Comparison of ENCODE assay signal across 35 cellular contexts in the genomic region with DNA sequence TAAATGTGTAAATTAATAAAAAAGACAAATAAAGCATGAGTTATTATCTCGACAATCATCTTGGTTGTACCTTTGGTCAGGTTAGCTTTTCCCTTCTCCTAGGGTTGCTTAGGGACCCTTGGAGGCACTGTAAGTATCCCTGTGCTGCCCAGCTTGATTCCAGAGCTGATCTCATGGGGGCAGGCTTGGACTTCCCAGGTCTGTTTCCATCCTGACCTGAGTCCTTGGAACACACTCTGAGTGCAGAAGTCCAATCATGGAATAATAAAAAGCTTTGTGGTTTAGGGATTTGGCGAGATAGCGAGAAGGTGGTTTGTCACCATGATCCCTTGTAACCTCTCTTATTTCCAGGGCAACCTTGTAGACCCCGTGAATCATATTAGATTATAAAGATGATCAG. TPM values are rescaled to one million over a fixed set of nuclear protein-coding genes. Genes with fewer than 3 reads are reported as not detected.
DNase-seq lines count a peak whose midpoint lies in the region; ATAC-seq and TF ChIP-seq lines count a peak whose summit lies in the region.
"Had no signal": no experiment of that assay in that cellular context is flagged by ENCODE, and none has a peak within 500 bp of the region (broad histone marks: within the 10 kb centered on the region; RNA-seq: fewer than 3 reads in every experiment).

No MANE protein-coding gene starts in this region.

- H3K27me3 Mint-ChIP-seq in activated naive CD8-positive, alpha-beta T cell treated with anti-CD3 and anti-CD28 coated beads for 36 hours, result peaks cover 5% of the 10 kb centered on the region

- no peaks in the 10 kb centered on the region for H3K9me3 Mint-ChIP-seq in activated naive CD8-positive, alpha-beta T cell treated with anti-CD3 and anti-CD28 coated beads for 36 hours
- peaks cover 4% of the 10 kb centered on the region for H3K9me3 Mint-ChIP-seq in stimulated activated effector memory CD8-positive, alpha-beta T cell treated with anti-CD3 and anti-CD28 coated beads, Interleukin-12 subunit alpha, Interleukin-12 subunit beta, amount 100 ng/mL, for 72 hours
- H3K9me3 Mint-ChIP-seq: activated naive CD8-positive, alpha-beta T cell treated with anti-CD3 and anti-CD28 coated beads, Interleukin-2, amount 50 U/mL, for 24 hours; neural progenitor cell had no signal

- H3K4me1 ChIP-seq in foreskin keratinocyte (peaks cover 19% of the 10 kb centered on the region), liver (ENCODE audit: control insufficient read depth in 4 of 4, insufficient read depth in 4 of 4, low read length in 3 of 4) (peaks cover 0 to 4% (median 0%) of the 10 kb centered on the region in 4 donors)
- H3K4me1 ChIP-seq: neural progenitor cell, pancreas, SJSA1, suprapubic skin, upper lobe of right lung had no signal

- ATAC-seq in foreskin keratinocyte, result no peak
- ATAC-seq in stimulated activated effector memory CD8-positive, alpha-beta T cell treated with anti-CD3 and anti-CD28 coated beads, Interleukin-12 subunit alpha, Interleukin-12 subunit beta, amount 100 ng/mL, for 72 hours, result no peak
- ATAC-seq: activated naive CD8-positive, alpha-beta T cell treated with anti-CD3 and anti-CD28 coated beads, Interleukin-2, amount 50 U/mL, for 24 hours; left cardiac atrium; upper lobe of right lung had no signal

- no peaks in the 10 kb centered on the region for H3K27me3 ChIP-seq in foreskin keratinocyte
- H3K27me3 ChIP-seq in liver (ENCODE audit: control insufficient read depth in 4 of 4, insufficient read depth in 4 of 4, low read length in 3 of 4), result no peaks in the 10 kb centered on the region
- H3K27me3 ChIP-seq: neural progenitor cell, pancreas, SJSA1, suprapubic skin, upper lobe of right lung had no signal

- H3K27ac ChIP-seq in foreskin keratinocyte, result no peak overlapping the region
- H3K27ac ChIP-seq in liver (ENCODE audit: low read depth in 1 of 2, low read length in 2 of 2), result no peak overlapping the region
- H3K27ac ChIP-seq: GM23248, KMS-11, neural progenitor cell, pancreas, SJSA1, suprapubic skin, upper lobe of right lung had no signal

- H3K36me3 ChIP-seq in liver (ENCODE audit: control insufficient read depth in 4 of 4, insufficient read depth in 3 of 4, low read depth in 1 of 4, low read length in 3 of 4), result no peaks in the 10 kb centered on the region
- H3K36me3 ChIP-seq: neural progenitor cell, pancreas, SJSA1, suprapubic skin, upper lobe of right lung had no signal

- H3K27ac Mint-ChIP-seq in activated naive CD8-positive, alpha-beta T cell treated with anti-CD3 and anti-CD28 coated beads for 36 hours, result no peak overlapping the region
- no peak overlapping the region for H3K27ac Mint-ChIP-seq in stimulated activated effector memory CD8-positive, alpha-beta T cell treated with anti-CD3 and anti-CD28 coated beads, Interleukin-12 subunit alpha, Interleukin-12 subunit beta, amount 100 ng/mL, for 72 hours
- H3K27ac Mint-ChIP-seq: activated naive CD8-positive, alpha-beta T cell treated with anti-CD3 and anti-CD28 coated beads, Interleukin-2, amount 50 U/mL, for 24 hours; neural progenitor cell had no signal

- no peak overlapping the region for H3K4me3 ChIP-seq in LNCaP clone FGC (ENCODE audit: low read depth, low read length)
- no peak overlapping the region for H3K4me3 ChIP-seq in liver (ENCODE audit: low read depth in 1 of 3, low read length in 3 of 3)
- H3K4me3 ChIP-seq: GM23248, neural progenitor cell, pancreas, SJSA1, smooth muscle cell, suprapubic skin, upper lobe of right lung had no signal

- DNase-seq in DMS53 (lab: John Stamatoyannopoulos, UW) (peak; percentile 43), DMS53 treated with DMSO at 0.1 percent for 48 hours (lab: John Stamatoyannopoulos, UW; ENCODE audit: unreplicated experiment) (no peak), LNCaP clone FGC (ENCODE audit: low read depth) (no peak), foreskin keratinocyte (no peak), KG1 (lab: John Stamatoyannopoulos, UW) (no peak)
- no peak for DNase-seq in activated naive CD8-positive, alpha-beta T cell treated with anti-CD3 and anti-CD28 coated beads for 36 hours
- DNase-seq in stimulated activated effector memory CD8-positive, alpha-beta T cell treated with anti-CD3 and anti-CD28 coated beads, Interleukin-12 subunit alpha, Interleukin-12 subunit beta, amount 100 ng/mL, for 72 hours (ENCODE audit: low spot score in 2 of 2), result no peak
- DNase-seq: activated CD4-positive, alpha-beta T cell treated with anti-CD3 and anti-CD28 coated beads, Interleukin-2, amount 50 U/mL, for 48 hours; activated gamma-delta T cell treated with Interleukin-2 at 50 U/mL for 16 hours; activated naive CD8-positive, alpha-beta T cell treated with anti-CD3 and anti-CD28 coated beads, Interleukin-2, amount 50 U/mL, for 24 hours; activated T-cell treated with anti-CD3 and anti-CD28 coated beads, Interleukin-2, amount 50 U/mL, for 48 hours; Calu3; caudate nucleus; CD4-positive, CD25-positive, alpha-beta regulatory T cell; cortex of kidney; effector memory CD4-positive, alpha-beta T cell; erythroblast; GM23248; head of caudate nucleus; left cardiac atrium; NCI-H1436; NCI-H2081 treated with DMSO at 0.1 percent for 48 hours; NCI-H446; NCI-H748 treated with DMSO at 0.1 percent for 48 hours; pancreas; stimulated activated naive CD4-positive, alpha-beta T cell treated with Interleukin-2 at 50 U/mL for 16 hours; T-helper 1 cell; upper lobe of right lung had no signal

- no peak overlapping the region for H3K9ac ChIP-seq in liver (ENCODE audit: low read depth in 1 of 2, low read length in 2 of 2)
- H3K9ac ChIP-seq: GM23248, KMS-11, neural progenitor cell had no signal

- H3K4me3 Mint-ChIP-seq in activated naive CD8-positive, alpha-beta T cell treated with anti-CD3 and anti-CD28 coated beads for 36 hours, result no peak overlapping the region
- no peak overlapping the region for H3K4me3 Mint-ChIP-seq in stimulated activated effector memory CD8-positive, alpha-beta T cell treated with anti-CD3 and anti-CD28 coated beads, Interleukin-12 subunit alpha, Interleukin-12 subunit beta, amount 100 ng/mL, for 72 hours
- H3K4me3 Mint-ChIP-seq: activated naive CD8-positive, alpha-beta T cell treated with anti-CD3 and anti-CD28 coated beads, Interleukin-2, amount 50 U/mL, for 24 hours; CD4-positive, CD25-positive, alpha-beta regulatory T cell; neural progenitor cell had no signal

- H3K4me1 Mint-ChIP-seq in activated naive CD8-positive, alpha-beta T cell treated with anti-CD3 and anti-CD28 coated beads for 36 hours, result no peaks in the 10 kb centered on the region
- H3K4me1 Mint-ChIP-seq in stimulated activated effector memory CD8-positive, alpha-beta T cell treated with anti-CD3 and anti-CD28 coated beads, Interleukin-12 subunit alpha, Interleukin-12 subunit beta, amount 100 ng/mL, for 72 hours, result no peaks in the 10 kb centered on the region
- H3K4me1 Mint-ChIP-seq: activated naive CD8-positive, alpha-beta T cell treated with anti-CD3 and anti-CD28 coated beads, Interleukin-2, amount 50 U/mL, for 24 hours; CD4-positive, CD25-positive, alpha-beta regulatory T cell; neural progenitor cell had no signal

- WGBS in liver, result 38% methylated on average over 4 of the region's 4 CpGs

- TF ChIP-seq CTCF in LNCaP clone FGC (IDR thresholded peaks at IDR 0.05; ENCODE audit: control insufficient read depth, extremely low read depth, insufficient read depth) (peak; percentile 37), foreskin keratinocyte (conservative IDR thresholded peaks at IDR 0.05) (peak; percentile 20), liver (IDR thresholded peaks at IDR 0.05; ENCODE audit: low read depth, low read length, missing input control) (peak; percentile 63)

- peak; percentile 98 for TF ChIP-seq RAD21 in liver (IDR thresholded peaks at IDR 0.05)

- H3K36me3 Mint-ChIP-seq in activated naive CD8-positive, alpha-beta T cell treated with anti-CD3 and anti-CD28 coated beads for 36 hours, result no peaks in the 10 kb centered on the region
- no peaks in the 10 kb centered on the region for H3K36me3 Mint-ChIP-seq in stimulated activated effector memory CD8-positive, alpha-beta T cell treated with anti-CD3 and anti-CD28 coated beads, Interleukin-12 subunit alpha, Interleukin-12 subunit beta, amount 100 ng/mL, for 72 hours
- H3K36me3 Mint-ChIP-seq: CD4-positive, CD25-positive, alpha-beta regulatory T cell; neural progenitor cell had no signal

- no peaks in the 10 kb centered on the region for H3K9me3 ChIP-seq in liver (ENCODE audit: control insufficient read depth in 4 of 4, low read length in 3 of 4)
- H3K9me3 ChIP-seq: pancreas, SJSA1, suprapubic skin, upper lobe of right lung had no signal

TF ChIP-seq in liver, 16 proteins besides CTCF, POLR2A, EP300 and RAD21 (continues in another document):
- TF ChIP-seq RXRA (IDR thresholded peaks at IDR 0.05) (peak; percentile 51 to 80), SP1 (IDR thresholded peaks at IDR 0.05) (peak; percentile 62)
- TF ChIP-seq, protein P1, sequence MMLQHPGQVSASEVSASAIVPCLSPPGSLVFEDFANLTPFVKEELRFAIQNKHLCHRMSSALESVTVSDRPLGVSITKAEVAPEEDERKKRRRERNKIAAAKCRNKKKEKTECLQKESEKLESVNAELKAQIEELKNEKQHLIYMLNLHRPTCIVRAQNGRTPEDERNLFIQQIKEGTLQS (IDR thresholded peaks at IDR 0.05), result peak; percentile 15

RNA-seq across cellular contexts. Expression of a gene that starts 18.7 kb away (rescaled TPM):
- total RNA-seq in foreskin keratinocyte (0.21 and 2.8 TPM in 2 replicates), liver (10 to 100 TPM in 1 of 2 donors, under 1 TPM in 1; 0.19 to 27.2 TPM)
- polyA plus RNA-seq in foreskin keratinocyte (0.02 and 0.32 TPM in 2 replicates), liver (10 to 100 TPM in 1 of 2 donors, 1 to 10 TPM in 1; 3.3 to 23.5 TPM)
- total RNA-seq in activated naive CD8-positive, alpha-beta T cell treated with anti-CD3 and anti-CD28 coated beads for 36 hours, result under 1 TPM; 0.12 to 0.52 TPM
- total RNA-seq: Daoy had no signal
